4 cellular contexts compared by ENCODE assay signal in the genomic region with DNA sequence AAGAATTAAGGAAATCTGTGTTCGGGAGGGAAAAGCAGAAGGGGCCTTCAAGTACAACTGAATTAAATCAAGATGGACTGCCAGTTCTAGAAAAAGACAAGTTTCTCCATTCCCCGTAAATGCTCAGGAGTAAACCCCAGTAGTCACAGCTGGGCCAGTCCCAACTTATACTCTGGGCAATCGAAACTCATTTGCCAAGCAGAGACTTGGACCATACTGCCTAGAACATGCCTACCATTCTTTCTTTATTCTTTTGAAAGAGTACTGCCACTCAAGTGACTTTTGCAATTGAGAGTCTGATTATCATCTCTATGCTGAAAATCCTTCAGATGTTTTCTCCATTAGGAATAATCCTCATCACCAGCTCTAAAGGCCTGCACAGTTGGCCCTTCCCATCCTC. TPM values are rescaled to one million over a fixed set of nuclear protein-coding genes. Genes with fewer than 3 reads are reported as not detected.
"Had no signal": no experiment of that assay in that cellular context is flagged by ENCODE, and none has a peak within 500 bp of the region (broad histone marks: within the 10 kb centered on the region; RNA-seq: fewer than 3 reads in every experiment).

No MANE protein-coding gene starts in this region.

- ATAC-seq: GM12878 had no signal

- DNase-seq: GDM1, GF-D8 had no signal

- H3K4me3 ChIP-seq: GM12878 had no signal

RNA-seq across cellular contexts. Expression of gene ANKRD1, which starts 27.7 kb away (rescaled TPM):
- total RNA-seq: GM12878 had no signal
- polyA plus RNA-seq: GM12878 had no signal

RNA-seq across cellular contexts. Expression of gene HTR7, which starts 35.4 kb away (rescaled TPM):
- total RNA-seq: G401 had no signal
